Comparison of ENCODE assay signal across 12 cellular contexts in genomic region chr11:76806608-76807205, GRCh38. TPM values are rescaled to one million over a fixed set of nuclear protein-coding genes. Genes with fewer than 3 reads are reported as not detected.
DNase-seq lines count a peak whose midpoint lies in the region; ATAC-seq, FAIRE-seq and TF ChIP-seq lines count a peak whose summit lies in the region.
"Had no signal": no experiment of that assay in that cellular context is flagged by ENCODE, and none has a peak within 500 bp of the region (broad histone marks: within the 10 kb centered on the region; RNA-seq: fewer than 3 reads in every experiment).

No MANE protein-coding gene starts in this region.

- WGBS in A549 (ENCODE audit: missing lambda C conversion rate) = 89% methylated on average over 3 of the region's 3 CpGs
- 72 to 83% methylated on average over 3 of the region's 3 CpGs for whole genome bisulfite sequencing in lung, 2 donors
- 50 to 58% methylated on average over 3 of the region's 3 CpGs for WGBS in esophagus squamous epithelium, 2 donors

- BruUV-seq in HCT116 (replicated peaks; lab: Mats Ljungman, UMichigan) = no TSS peak

- H3K79me2 ChIP-seq in HCT116 (ENCODE audit: insufficient read depth, low read length) = no peaks in the 10 kb centered on the region
- no peaks in the 10 kb centered on the region for H3K79me2 ChIP-seq in astrocyte (ENCODE audit: insufficient read depth, low read length)

- no peaks in the 10 kb centered on the region for H3K9me3 Mint-ChIP-seq in astrocyte (ENCODE audit: unreplicated experiment)
- H3K9me3 Mint-ChIP-seq: activated naive CD4-positive, alpha-beta T cell treated with anti-CD3 and anti-CD28 coated beads for 36 hours had no signal

- H3K27ac Mint-ChIP-seq in astrocyte (ENCODE audit: unreplicated experiment) = no peak overlapping the region
- H3K27ac Mint-ChIP-seq: activated naive CD4-positive, alpha-beta T cell treated with anti-CD3 and anti-CD28 coated beads for 36 hours had no signal

- intact Hi-C loops in HCT116 (cut with micrococcal nuclease) = loop anchor here (1.0 to 5.0 kb wide), 4 partner anchors 32 to 286 kb away; partner anchors contain the start of gene ACER3
- intact Hi-C loops in esophagus squamous epithelium (cut with DNase I) = loop anchor here (5.0 kb wide), 1 partner anchor 111 kb away; no protein-coding TSS in a partner anchor

- TF ChIP-seq CTCF in A549 (IDR thresholded peaks at IDR 0.05) (no peak), HCT116 (IDR thresholded peaks at IDR 0.05 in 2 of 3, conservative IDR thresholded peaks at IDR 0.05 in 1 of 3; ENCODE audit: borderline replicate concordance in 1 of 3, insufficient read depth in 1 of 3, low read depth in 2 of 3, low read length in 2 of 3) (no peak), astrocyte (IDR thresholded peaks at IDR 0.05; ENCODE audit: insufficient read depth, low read depth, low read length) (no peak), lung (IDR thresholded peaks at IDR 0.05; ENCODE audit: control extremely low read depth, extremely low read depth) (no peak), esophagus squamous epithelium (IDR thresholded peaks at IDR 0.05) (no peak)

- H3K4me1 Mint-ChIP-seq in astrocyte (ENCODE audit: low read depth, unreplicated experiment) = peaks cover 19% of the 10 kb centered on the region

- H3K36me3 Mint-ChIP-seq in astrocyte (ENCODE audit: low read depth, unreplicated experiment) = no peaks in the 10 kb centered on the region

- RAD21 ChIA-PET in HCT116 (lab: Charles Lee; ENCODE audit: low non-redundant PET in 1 of 2, low total read pairs in 2 of 2, uncharacterized antibody in 2 of 2, unreplicated experiment in 2 of 2) = no interaction called here

- peak in 1 of 2 experiments; percentile 7; a peak in 4 of 6 replicates for ATAC-seq in A549
- peak; percentile 6; the same call in 1 of the 2 replicates for ATAC-seq in HCT116
- no peak for ATAC-seq in lung (ENCODE audit: insufficient read depth, low FRiP score)

- H3K4me2 ChIP-seq in A549 (peak overlapping the region; percentile 66), HCT116 (ENCODE audit: low read length) (no peak overlapping the region), astrocyte (ENCODE audit: low read length) (peak overlapping the region; percentile 52)

- H3K27me3 ChIP-seq in HCT116 (ENCODE audit: insufficient read depth, low read length) (no peaks in the 10 kb centered on the region), astrocyte (ENCODE audit: insufficient read depth, low read length) (no peaks in the 10 kb centered on the region), lung (ENCODE audit: control insufficient read depth, insufficient read depth) (no peaks in the 10 kb centered on the region), esophagus squamous epithelium (no peaks in the 10 kb centered on the region)
- H3K27me3 ChIP-seq: SJSA1, upper lobe of right lung had no signal

- H3K9me3 ChIP-seq in A549 (no peaks in the 10 kb centered on the region), HCT116 (ENCODE audit: control insufficient read depth in 1 of 2, insufficient read depth in 1 of 2, low read depth in 1 of 2, low read length in 2 of 2) (no peaks in the 10 kb centered on the region), astrocyte (ENCODE audit: insufficient read depth, low read depth, low read length) (no peaks in the 10 kb centered on the region), lung (ENCODE audit: control insufficient read depth in 2 of 2, insufficient read depth in 1 of 2, low read length in 1 of 2) (no peaks in the 10 kb centered on the region), esophagus squamous epithelium (no peaks in the 10 kb centered on the region)
- H3K9me3 ChIP-seq: SJSA1, upper lobe of right lung had no signal

- no peaks in the 10 kb centered on the region for H3K9me2 ChIP-seq in HCT116 (ENCODE audit: insufficient read depth)

- H3K27ac ChIP-seq in A549 (peak overlapping the region; percentile 66 to 98), HCT116 (ENCODE audit: low read depth, low read length) (no peak overlapping the region), astrocyte (ENCODE audit: low read depth, low read length) (no peak overlapping the region), lung (ENCODE audit: low read depth in 1 of 2, low read length in 1 of 2) (no peak overlapping the region), esophagus squamous epithelium (peak overlapping the region in 1 of 4 donors; percentile 33), caudate nucleus (ENCODE audit: low read depth, low read length) (no peak overlapping the region)
- H3K27ac ChIP-seq: SJSA1, upper lobe of right lung had no signal

- no peak overlapping the region for H3K4me3 Mint-ChIP-seq in astrocyte (ENCODE audit: unreplicated experiment)
- H3K4me3 Mint-ChIP-seq: activated naive CD4-positive, alpha-beta T cell treated with anti-CD3 and anti-CD28 coated beads for 36 hours had no signal

- DNase-seq in A549 (ENCODE audit: low read depth in 1 of 2, low spot score in 1 of 2) = no peak
- DNase-seq in HCT116 (ENCODE audit: low read depth, low spot score) = no peak
- DNase-seq in astrocyte (ENCODE audit: low read depth) = no peak
- peak; percentile 10 for DNase-seq in lung (ENCODE audit: low spot score)
- no peak for DNase-seq in esophagus squamous epithelium (lab: John Stamatoyannopoulos, UW)
- DNase-seq in caudate nucleus (lab: John Stamatoyannopoulos, UW) = no peak
- no peak for DNase-seq in NCI-H1048 (lab: John Stamatoyannopoulos, UW)
- no peak for DNase-seq in activated T-cell treated with anti-CD3 and anti-CD28 coated beads, Interleukin-2, amount 50 U/mL, for 48 hours
- DNase-seq: cortex of kidney had no signal

- H2AFZ ChIP-seq in HCT116 (ENCODE audit: low read depth, low read length, poor library complexity, severe bottlenecking) = no peak overlapping the region
- no peak overlapping the region for H2AFZ ChIP-seq in astrocyte (ENCODE audit: low read depth, low read length)

- no peak for TF ChIP-seq EP300 in A549 (IDR thresholded peaks at IDR 0.05)

- H3K4me3 ChIP-seq in A549 (no peak overlapping the region), HCT116 (replicated peaks in 1 of 2; ENCODE audit: low read depth in 1 of 2, low read length in 2 of 2) (no peak overlapping the region), astrocyte (ENCODE audit: insufficient read depth, low read depth, low read length) (no peak overlapping the region), lung (no peak overlapping the region), esophagus squamous epithelium (no peak overlapping the region)
- H3K4me3 ChIP-seq: SJSA1, upper lobe of right lung had no signal

- CTCF ChIA-PET in A549 (lab: Yijun Ruan, JAX) = interaction anchor here (0.6 to 9.2 kb wide), 32 partner anchors 7 to 284 kb away, joined by 3 to 207 read pairs (median 6); no protein-coding TSS in a partner anchor
- CTCF ChIA-PET in HCT116 (lab: Charles Lee) = interaction anchor here (0.6 to 2.2 kb wide), 4 partner anchors 17 to 113 kb away, joined by 3 to 11 read pairs (median 3); no protein-coding TSS in a partner anchor

- peaks cover 3% of the 10 kb centered on the region for H3K27me3 Mint-ChIP-seq in astrocyte (ENCODE audit: low read depth, unreplicated experiment)

- FAIRE-seq in A549 (lab: Jason Lieb, UNC) (no peak), astrocyte (lab: Jason Lieb, UNC) (no peak)

- H3K9ac ChIP-seq in HCT116 (ENCODE audit: low read length) (no peak overlapping the region), astrocyte (ENCODE audit: low read length) (no peak overlapping the region)

- no peak for TF ChIP-seq RAD21 in A549 (conservative IDR thresholded peaks at IDR 0.05 in 1 of 2, IDR thresholded peaks at IDR 0.05 in 1 of 2)
- no peak for TF ChIP-seq RAD21 in HCT116 (IDR thresholded peaks at IDR 0.05; ENCODE audit: low read depth)

- peaks cover 59% of the 10 kb centered on the region for H3K4me1 ChIP-seq in A549
- peaks cover 0 to 3% of the 10 kb centered on the region in 2 experiments; a peak in 2 of 4 replicates for H3K4me1 ChIP-seq in HCT116 (ENCODE audit: control insufficient read depth in 1 of 2, insufficient read depth in 2 of 2, low read length in 2 of 2)
- H3K4me1 ChIP-seq in astrocyte (ENCODE audit: insufficient read depth, low read length) = peaks cover 5% of the 10 kb centered on the region
- peaks cover 0 to 16% of the 10 kb centered on the region in 2 donors for H3K4me1 ChIP-seq in lung (ENCODE audit: control insufficient read depth in 2 of 2, insufficient read depth in 2 of 2, low read length in 2 of 2)
- H3K4me1 ChIP-seq in esophagus squamous epithelium = peaks cover 17 to 70% (median 33%) of the 10 kb centered on the region in 3 donors

- no peak for TF ChIP-seq POLR2A in A549 (IDR thresholded peaks at IDR 0.05; ENCODE audit: low read length)
- TF ChIP-seq POLR2A in HCT116 (IDR thresholded peaks at IDR 0.05; ENCODE audit: borderline replicate concordance, extremely low read depth, insufficient read depth, insufficient read length) = no peak
- TF ChIP-seq POLR2A in esophagus squamous epithelium (IDR thresholded peaks at IDR 0.05) = no peak

- POLR2A ChIA-PET in A549 (lab: Yijun Ruan, JAX) = interaction anchor here (0.9 kb wide), 1 partner anchor 113 kb away, joined by 3 read pairs; no protein-coding TSS in a partner anchor
- POLR2A ChIA-PET in HCT116 (lab: Charles Lee) = no interaction called here

- no peaks in the 10 kb centered on the region for H3K36me3 ChIP-seq in HCT116 (ENCODE audit: control insufficient read depth in 1 of 2, insufficient read depth in 2 of 2, low read length in 2 of 2)
- H3K36me3 ChIP-seq in astrocyte (ENCODE audit: insufficient read depth, low read length) = no peaks in the 10 kb centered on the region
- H3K36me3 ChIP-seq in lung (ENCODE audit: control insufficient read depth in 2 of 2, insufficient read depth in 2 of 2, low read length in 2 of 2) = no peaks in the 10 kb centered on the region
- no peaks in the 10 kb centered on the region for H3K36me3 ChIP-seq in esophagus squamous epithelium
- H3K36me3 ChIP-seq: SJSA1, upper lobe of right lung had no signal

- H4K20me1 ChIP-seq in HCT116 (ENCODE audit: insufficient read depth) (no peaks in the 10 kb centered on the region), astrocyte (ENCODE audit: insufficient read depth, low read length) (peaks cover under 1% of the 10 kb centered on the region)

RNA-seq across cellular contexts. Expression of gene TSKU, which starts 23.6 kb away (rescaled TPM):
- polyA plus RNA-seq in A549 (2011; rRNA removed) (164 and 188 TPM in 2 replicates), A549 (2017; fragmentation: RNase III; extraction: RNeasy Plus Mini Kit Qiagen cat#74134 plus additional on column Dnase treatment) (145 to 171 TPM (median 164 TPM) in 3 replicates), lung (10 to 100 TPM in 1 of 2 donors, 1 to 10 TPM in 1; 3.7 to 10.6 TPM)
- polyA plus RNA-seq in A549 (2012; cell fraction: cytosol; rRNA removed) = 177 and 263 TPM in 2 replicates
- 271 and 323 TPM in 2 replicates for polyA plus RNA-seq in A549 (2012; cell fraction: nucleus; rRNA removed)
- 186 and 192 TPM in 2 replicates for polyA minus RNA-seq in A549 (2011; rRNA and poly(A)+ RNA removed)
- total RNA-seq in HCT116 (2021; ENCODE audit: unreplicated experiment) (21.9 TPM), astrocyte (57.9 and 69.6 TPM in 2 replicates), lung (10 to 100 TPM; 12.6 to 18.6 TPM), esophagus squamous epithelium (10 to 100 TPM; 51.4 to 95.9 (median 88.4) TPM)
- 21.1 and 25.4 TPM in 2 replicates for polyA plus RNA-seq in HCT116 (2012)

RNA-seq across cellular contexts. Expression of gene ACER3, which starts 54.0 kb away (rescaled TPM):
- polyA plus RNA-seq in A549 (2011; rRNA removed) (43.3 and 46.6 TPM in 2 replicates), A549 (2017; fragmentation: RNase III; extraction: RNeasy Plus Mini Kit Qiagen cat#74134 plus additional on column Dnase treatment) (14.8 to 17.7 TPM (median 16.0 TPM) in 3 replicates), lung (10 to 100 TPM in 1 of 2 donors, 1 to 10 TPM in 1; 7.9 to 11.1 TPM)
- polyA plus RNA-seq in A549 (2012; cell fraction: cytosol; rRNA removed) = 12.2 and 12.7 TPM in 2 replicates
- polyA plus RNA-seq in A549 (2012; cell fraction: nucleus; rRNA removed) = 7.8 and 8.3 TPM in 2 replicates
- 22.8 and 30.6 TPM in 2 replicates for polyA minus RNA-seq in A549 (2011; rRNA and poly(A)+ RNA removed)
- total RNA-seq in HCT116 (2021; ENCODE audit: unreplicated experiment) (19.1 TPM), astrocyte (14.9 and 17.3 TPM in 2 replicates), lung (10 to 100 TPM; 14.4 to 37.0 TPM), esophagus squamous epithelium (10 to 100 TPM in 3 of 4 donors, 1 to 10 TPM in 1; 9.9 to 34.2 (median 23.3) TPM)
- polyA plus RNA-seq in HCT116 (2012) = 7.1 and 8.1 TPM in 2 replicates

Comparison
In these comparisons a context has a peak if more than half of its experiments do, and no peak if none do; other contexts are left out.
1. H3K27ac ChIP-seq: peak in A549 (2 of 2); none in HCT116 (single experiment), astrocyte (single experiment), lung (0 of 2) and caudate nucleus (single experiment).